Comparison of ENCODE assay signal across 9 cellular contexts in the genomic region with DNA sequence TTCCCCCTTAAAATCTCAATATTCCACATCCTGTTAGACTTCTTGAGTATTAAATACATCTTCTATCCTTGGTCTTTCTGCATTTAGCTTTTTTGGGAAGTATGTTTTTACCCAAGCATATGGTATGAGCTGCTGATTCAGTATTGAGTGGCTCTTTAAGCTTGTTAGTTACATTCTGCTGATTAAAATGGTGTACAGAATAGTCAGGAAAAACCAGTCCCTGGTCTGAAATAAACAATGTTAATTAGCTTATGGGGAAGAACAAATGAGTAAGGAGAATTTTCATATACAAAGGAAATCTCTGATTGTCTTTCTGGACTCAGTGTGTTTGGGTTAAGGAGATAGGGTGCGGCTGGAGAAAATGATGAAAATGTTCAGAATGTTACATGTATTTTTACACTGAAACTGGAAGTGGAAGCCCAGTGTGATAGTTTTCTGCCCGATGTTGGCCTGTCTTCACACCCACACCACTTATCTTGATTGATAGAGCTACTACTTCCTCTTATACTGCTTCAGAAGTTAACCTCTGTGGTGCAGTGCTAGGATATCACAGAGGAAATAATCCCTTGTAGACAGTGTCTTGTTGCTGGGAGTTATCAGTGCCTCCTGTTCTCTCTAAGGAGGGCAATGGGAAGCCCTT.
A peak's percentile ranks its signal among the peaks of the same experiment; 100 is the strongest.
DNase-seq lines count a peak whose midpoint lies in the region; ATAC-seq, FAIRE-seq and TF ChIP-seq lines count a peak whose summit lies in the region.
"Had no signal": no experiment of that assay in that cellular context is flagged by ENCODE, and none has a peak within 500 bp of the region (broad histone marks: within the 10 kb centered on the region; RNA-seq: fewer than 3 reads in every experiment).

No MANE protein-coding gene starts in this region.

- peak; percentile 55 for FAIRE-seq in H54 (lab: Jason Lieb, UNC)

- TF ChIP-seq POLR2A in H54 (IDR thresholded peaks at IDR 0.05; ENCODE audit: low read depth, low read length): no peak

- ATAC-seq in GM18499 (IDR thresholded peaks at IDR 0.05; ENCODE audit: insufficient read depth, unreplicated experiment) (peak; percentile 82), GM21737 (IDR thresholded peaks at IDR 0.05; ENCODE audit: unreplicated experiment) (no peak)

- no peak for DNase-seq in H54 (ENCODE audit: insufficient read length, low spot score)
- peak; percentile 98 for DNase-seq in NCI-H82 treated with DMSO at 0.1 percent for 48 hours (lab: John Stamatoyannopoulos, UW; ENCODE audit: unreplicated experiment)
- peak; percentile 35 for DNase-seq in iris pigment epithelial cell (ENCODE audit: low read depth)
- no peak for DNase-seq in DMS153 treated with DMSO at 0.1 percent for 48 hours (lab: John Stamatoyannopoulos, UW; ENCODE audit: unreplicated experiment)
- DNase-seq in AG20443 (ENCODE audit: low spot score): no peak
- no peak for DNase-seq in 8988T
- DNase-seq: NCI-H2171 treated with DMSO at 0.1 percent for 48 hours had no signal

Comparison
In these comparisons a context has a peak if more than half of its experiments do, and no peak if none do; other contexts are left out.
1. DNase-seq: peak in NCI-H82 treated with DMSO at 0.1 percent for 48 hours (single experiment) and iris pigment epithelial cell (single experiment); none in H54 (single experiment), DMS153 treated with DMSO at 0.1 percent for 48 hours (single experiment), AG20443 (single experiment) and 8988T (single experiment).